ENCODE assay signal across 18 cellular contexts in the genomic region with DNA sequence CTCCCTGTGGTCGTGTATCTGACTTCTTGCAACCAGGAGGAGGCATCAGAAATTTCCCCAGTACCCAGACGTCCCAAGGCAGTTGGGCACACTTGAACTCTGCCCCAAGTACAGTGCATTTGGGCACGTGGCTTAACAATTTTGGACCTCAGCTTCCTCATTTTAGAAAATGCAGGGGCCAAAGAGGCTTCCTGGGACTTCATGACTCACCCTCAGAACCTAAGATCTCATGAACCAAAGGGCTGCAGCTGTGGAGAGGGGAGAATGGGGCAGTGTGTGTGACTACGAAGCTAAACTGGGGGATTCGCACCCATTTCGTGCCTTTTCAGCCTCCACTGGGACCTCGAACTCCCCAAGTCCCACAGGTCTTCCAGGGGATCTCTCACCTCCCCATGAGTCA. TPM values are rescaled to one million over a fixed set of nuclear protein-coding genes. Genes with fewer than 3 reads are reported as not detected.
DNase-seq lines count a peak whose midpoint lies in the region; ATAC-seq and TF ChIP-seq lines count a peak whose summit lies in the region.
"Had no signal": no experiment of that assay in that cellular context is flagged by ENCODE, and none has a peak within 500 bp of the region (broad histone marks: within the 10 kb centered on the region; RNA-seq: fewer than 3 reads in every experiment).

No MANE protein-coding gene starts in this region.

- peak overlapping the region in 9 of 11 experiments; percentile 9 to 84 (median 60); a peak in 15 of 22 replicates for H3K4me2 ChIP-seq in BLaER1 treated with 17β-estradiol and CSF1 and Interleukin-3, amounts not matched to agents 10 nM and 100 nM
- no peak overlapping the region for H3K4me2 ChIP-seq in OCI-LY1 (ENCODE audit: low read length)

- H3K27ac Mint-ChIP-seq in activated naive CD4-positive, alpha-beta T cell treated with anti-CD3 and anti-CD28 coated beads, Interleukin-2, amount 50 U/mL, for 72 hours: no peak overlapping the region

- peaks cover 0 to 100% (median 5%) of the 10 kb centered on the region in 11 experiments; a peak in 11 of 22 replicates for H4K20me1 ChIP-seq in BLaER1 treated with 17β-estradiol and CSF1 and Interleukin-3, amounts not matched to agents 10 nM and 100 nM
- H4K20me1 ChIP-seq in OCI-LY1 (ENCODE audit: insufficient read depth, low read length): no peaks in the 10 kb centered on the region

- H3K36me3 ChIP-seq in BLaER1 treated with 17β-estradiol and CSF1 and Interleukin-3, amounts not matched to agents 10 nM and 100 nM: peaks cover 65 to 100% (median 85%) of the 10 kb centered on the region in 11 experiments
- peaks cover 99% of the 10 kb centered on the region for H3K36me3 ChIP-seq in OCI-LY1 (ENCODE audit: insufficient read depth, low read length)
- H3K36me3 ChIP-seq in lower lobe of right lung: peaks cover 42% of the 10 kb centered on the region
- H3K36me3 ChIP-seq: vagina had no signal

- no peaks in the 10 kb centered on the region for H3K9me3 Mint-ChIP-seq in activated naive CD4-positive, alpha-beta T cell treated with anti-CD3 and anti-CD28 coated beads, Interleukin-2, amount 50 U/mL, for 72 hours

- no peaks in the 10 kb centered on the region for H3K9me2 ChIP-seq in OCI-LY1 (ENCODE audit: low read depth, low read length)

- H3F3A ChIP-seq in OCI-LY1 (ENCODE audit: insufficient read depth, low read length): peaks cover 2% of the 10 kb centered on the region; the same call in 1 of the 2 replicates

- TF ChIP-seq CTCF in OCI-LY1 (IDR thresholded peaks at IDR 0.05; ENCODE audit: low read length): no peak
- TF ChIP-seq CTCF in lower lobe of right lung (IDR thresholded peaks at IDR 0.05): no peak

- no peaks in the 10 kb centered on the region for H3K9me3 ChIP-seq in BLaER1 treated with 17β-estradiol and CSF1 and Interleukin-3, amounts not matched to agents 10 nM and 100 nM (replicated peaks in 1 of 11)
- H3K9me3 ChIP-seq in OCI-LY1 (ENCODE audit: low read length): no peaks in the 10 kb centered on the region
- no peaks in the 10 kb centered on the region for H3K9me3 ChIP-seq in lower lobe of right lung
- H3K9me3 ChIP-seq: vagina had no signal

- H3K27ac ChIP-seq in BLaER1 treated with 17β-estradiol and CSF1 and Interleukin-3, amounts not matched to agents 10 nM and 100 nM: peak overlapping the region in 7 of 11 experiments; percentile 9 to 47 (median 40); a peak in 9 of 22 replicates
- H3K27ac ChIP-seq in OCI-LY1 (ENCODE audit: low read depth, low read length, poor library complexity, severe bottlenecking): peak overlapping the region; percentile 32
- no peak overlapping the region for H3K27ac ChIP-seq in lower lobe of right lung
- H3K27ac ChIP-seq: parathyroid adenoma, vagina had no signal

- ATAC-seq in HG02759 (IDR thresholded peaks at IDR 0.05; ENCODE audit: unreplicated experiment): peak; percentile 44
- ATAC-seq in lower lobe of right lung: peak; percentile 68 to 78
- ATAC-seq in activated naive CD4-positive, alpha-beta T cell treated with anti-CD3 and anti-CD28 coated beads, Interleukin-2, amount 50 U/mL, for 72 hours: no peak
- ATAC-seq in HG03280 (IDR thresholded peaks at IDR 0.05; ENCODE audit: unreplicated experiment): no peak
- ATAC-seq: left lobe of liver had no signal

- H3K9ac ChIP-seq in BLaER1 treated with 17β-estradiol and CSF1 and Interleukin-3, amounts not matched to agents 10 nM and 100 nM: no peak overlapping the region
- no peak overlapping the region for H3K9ac ChIP-seq in OCI-LY1 (ENCODE audit: low read length)
- H3K9ac ChIP-seq: parathyroid adenoma had no signal

- peaks cover 51 to 71% (median 57%) of the 10 kb centered on the region in 10 experiments for H3K4me1 ChIP-seq in BLaER1 treated with 17β-estradiol and CSF1 and Interleukin-3, amounts not matched to agents 10 nM and 100 nM
- H3K4me1 ChIP-seq in OCI-LY1 (ENCODE audit: insufficient read depth, low read length, severe bottlenecking) (no peaks in the 10 kb centered on the region), lower lobe of right lung (peaks cover 7% of the 10 kb centered on the region)
- H3K4me1 ChIP-seq: vagina had no signal

- no peak overlapping the region for H2AFZ ChIP-seq in OCI-LY1 (ENCODE audit: low read length)
- H2AFZ ChIP-seq: parathyroid adenoma had no signal

- H3K4me3 ChIP-seq in BLaER1 treated with 17β-estradiol and CSF1 and Interleukin-3, amounts not matched to agents 10 nM and 100 nM: no peak overlapping the region
- H3K4me3 ChIP-seq in OCI-LY1 (ENCODE audit: low read depth, low read length, poor library complexity, severe bottlenecking) (no peak overlapping the region), lower lobe of right lung (no peak overlapping the region)
- H3K4me3 ChIP-seq: skin epidermis, vagina had no signal

- H3K79me2 ChIP-seq in OCI-LY1 (ENCODE audit: insufficient read depth, low read length): 0 out of 2 replicates have a peak, but pooled peaks cover 3% of the 10 kb centered on the region

- intact Hi-C loops in lower lobe of right lung (cut with DNase I): no loop called here

- no peaks in the 10 kb centered on the region for H3K27me3 ChIP-seq in BLaER1 treated with 17β-estradiol and CSF1 and Interleukin-3, amounts not matched to agents 10 nM and 100 nM
- no peaks in the 10 kb centered on the region for H3K27me3 ChIP-seq in OCI-LY1 (ENCODE audit: insufficient read depth, low read length)
- no peaks in the 10 kb centered on the region for H3K27me3 ChIP-seq in lower lobe of right lung (ENCODE audit: low read depth)
- H3K27me3 ChIP-seq: vagina had no signal

- H3K36me3 Mint-ChIP-seq in activated naive CD4-positive, alpha-beta T cell treated with anti-CD3 and anti-CD28 coated beads, Interleukin-2, amount 50 U/mL, for 72 hours: no peaks in the 10 kb centered on the region

- no peak for DNase-seq in lower lobe of right lung
- no peak for DNase-seq in activated naive CD4-positive, alpha-beta T cell treated with anti-CD3 and anti-CD28 coated beads, Interleukin-2, amount 50 U/mL, for 72 hours (ENCODE audit: low spot score in 2 of 2)
- no peak for DNase-seq in NCI-H1048 (lab: John Stamatoyannopoulos, UW)
- no peak for DNase-seq in activated CD4-positive, alpha-beta T cell treated with anti-CD3 and anti-CD28 coated beads for 1 hour
- DNase-seq: central memory CD4-positive, alpha-beta T cell; NCI-H1694 treated with DMSO at 0.1 percent for 48 hours; NCI-H2227 treated with DMSO at 0.1 percent for 48 hours; SHP77; stimulated activated CD4-positive, alpha-beta T cell treated with anti-CD3 and anti-CD28 coated beads, Interleukin-4, amount 100 ng/mL, for 24 hours; substantia nigra had no signal

RNA-seq across cellular contexts. Expression of a gene that starts 59.2 kb away (rescaled TPM):
- 88.9 TPM for total RNA-seq in lower lobe of right lung
- total RNA-seq in activated naive CD4-positive, alpha-beta T cell treated with anti-CD3 and anti-CD28 coated beads, Interleukin-2, amount 50 U/mL, for 72 hours: under 1 TPM; 0.16 to 0.29 TPM

Comparison
In these comparisons a context has a peak if more than half of its experiments do, and no peak if none do; other contexts are left out.
1. ATAC-seq: peak in HG02759 (single experiment) and lower lobe of right lung (2 of 2); none in activated naive CD4-positive, alpha-beta T cell treated with anti-CD3 and anti-CD28 coated beads, Interleukin-2, amount 50 U/mL, for 72 hours (0 of 2) and HG03280 (single experiment).
2. RNA of a gene that starts 59.2 kb away (total RNA-seq): 88.9 TPM in lower lobe of right lung (single experiment); 0.16 to 0.29 TPM in activated naive CD4-positive, alpha-beta T cell treated with anti-CD3 and anti-CD28 coated beads, Interleukin-2, amount 50 U/mL, for 72 hours; every median in the first group is over 10 times any median in the second.